In genomic region chr7:96388620-96389383, GRCh38 we compare ENCODE assay signal across 9 cellular contexts.
A peak's percentile ranks its signal among the peaks of the same experiment; 100 is the strongest.
DNase-seq lines count a peak whose midpoint lies in the region; TF ChIP-seq lines count a peak whose summit lies in the region.
"Had no signal": no experiment of that assay in that cellular context is flagged by ENCODE, and none has a peak within 500 bp of the region (broad histone marks: within the 10 kb centered on the region; RNA-seq: fewer than 3 reads in every experiment).

No MANE protein-coding gene starts in this region.

- H3K4me1 ChIP-seq in breast epithelium, result no peaks in the 10 kb centered on the region
- H3K4me1 ChIP-seq in stomach, result peaks cover 0 to 9% (median 0%) of the 10 kb centered on the region in 4 donors
- H3K4me1 ChIP-seq in Peyer's patch, result no peaks in the 10 kb centered on the region
- no peaks in the 10 kb centered on the region for H3K4me1 ChIP-seq in sigmoid colon

- H3K27ac ChIP-seq in breast epithelium, result peak overlapping the region; percentile 12 to 34
- H3K27ac ChIP-seq in stomach, result peak overlapping the region in 3 of 5 donors; percentile 31 to 47 (median 38)
- H3K27ac ChIP-seq in Peyer's patch, result peak overlapping the region in 1 of 4 donors; percentile 4
- peak overlapping the region in 2 of 4 donors; percentile 25 to 54 for H3K27ac ChIP-seq in sigmoid colon

- 58 to 68% (median 66%) methylated on average over 8 of the region's 8 CpGs for WGBS in stomach, 5 donors
- WGBS in sigmoid colon, 2 donors, result 72% methylated on average over 8 of the region's 8 CpGs

- H3K9me3 ChIP-seq in breast epithelium, result no peaks in the 10 kb centered on the region
- no peaks in the 10 kb centered on the region for H3K9me3 ChIP-seq in stomach
- H3K9me3 ChIP-seq in Peyer's patch, result no peaks in the 10 kb centered on the region
- H3K9me3 ChIP-seq in sigmoid colon, result no peaks in the 10 kb centered on the region

- TF ChIP-seq EP300 in stomach (IDR thresholded peaks at IDR 0.05) (no peak), sigmoid colon (IDR thresholded peaks at IDR 0.05) (no peak)

- intact Hi-C loops in breast epithelium (cut with DNase I; ENCODE audit: low total_unique reads), result no loop called here
- intact Hi-C loops in stomach (cut with DNase I; ENCODE audit: low total_unique reads), result no loop called here
- intact Hi-C loops in sigmoid colon (cut with DNase I), result no loop called here

- DNase-seq in HT1080 (ENCODE audit: low read depth), result peak; percentile 86
- DNase-seq in breast epithelium (ENCODE audit: low spot score in 2 of 2), result no peak
- peak; percentile 83 for DNase-seq in iris pigment epithelial cell (ENCODE audit: low read depth)
- no peak for DNase-seq in stomach
- no peak for DNase-seq in Peyer's patch
- DNase-seq in sigmoid colon, result no peak
- DNase-seq in T-helper 9 cell, result no peak
- no peak for DNase-seq in AML-193 (lab: John Stamatoyannopoulos, UW)
- DNase-seq: H7 had no signal

- H3K36me3 ChIP-seq in breast epithelium, result no peaks in the 10 kb centered on the region
- no peaks in the 10 kb centered on the region for H3K36me3 ChIP-seq in stomach
- H3K36me3 ChIP-seq in Peyer's patch, result no peaks in the 10 kb centered on the region
- H3K36me3 ChIP-seq in sigmoid colon, result no peaks in the 10 kb centered on the region

- TF ChIP-seq POLR2A in breast epithelium (IDR thresholded peaks at IDR 0.05), result no peak
- no peak for TF ChIP-seq POLR2A in stomach (IDR thresholded peaks at IDR 0.05)
- TF ChIP-seq POLR2A in Peyer's patch (IDR thresholded peaks at IDR 0.05), result no peak
- TF ChIP-seq POLR2A in sigmoid colon (IDR thresholded peaks at IDR 0.05), result no peak

- H3K27me3 ChIP-seq in breast epithelium, result no peaks in the 10 kb centered on the region
- no peaks in the 10 kb centered on the region for H3K27me3 ChIP-seq in stomach
- H3K27me3 ChIP-seq in Peyer's patch, result no peaks in the 10 kb centered on the region
- no peaks in the 10 kb centered on the region for H3K27me3 ChIP-seq in sigmoid colon

- TF ChIP-seq CTCF in breast epithelium (IDR thresholded peaks at IDR 0.05), result no peak
- no peak for TF ChIP-seq CTCF in stomach (IDR thresholded peaks at IDR 0.05)
- TF ChIP-seq CTCF in Peyer's patch (IDR thresholded peaks at IDR 0.05), result no peak
- no peak for TF ChIP-seq CTCF in sigmoid colon (IDR thresholded peaks at IDR 0.05)

- H3K4me3 ChIP-seq in breast epithelium (no peak overlapping the region), stomach (no peak overlapping the region), Peyer's patch (no peak overlapping the region), sigmoid colon (no peak overlapping the region)

Comparison
In these comparisons a context has a peak if more than half of its experiments do, and no peak if none do; other contexts are left out.
1. DNase-seq: peak in HT1080 (single experiment) and iris pigment epithelial cell (single experiment); none in breast epithelium (0 of 2), stomach (single experiment), Peyer's patch (0 of 3), sigmoid colon (single experiment), T-helper 9 cell (single experiment) and AML-193 (0 of 2).